ENCODE assay signal across 3 cellular contexts in the genomic region with DNA sequence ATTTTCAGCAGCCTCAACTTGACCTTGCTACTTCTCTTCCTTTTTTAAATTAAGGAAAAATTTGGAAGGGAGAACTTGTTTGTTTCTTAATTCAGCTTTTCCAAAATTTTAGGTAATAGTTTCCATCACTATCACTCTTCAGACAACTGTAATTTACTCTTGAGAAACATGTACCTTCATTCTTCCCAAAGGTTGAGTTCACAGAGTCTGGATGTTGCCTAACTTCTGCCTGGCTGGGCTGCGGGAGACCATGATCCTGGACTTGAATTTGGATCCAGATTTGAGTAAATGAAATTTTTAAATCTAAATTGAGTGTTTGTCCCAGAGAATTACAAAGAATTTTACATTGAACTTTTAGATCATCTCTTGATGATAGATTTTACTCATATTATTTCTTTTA.
"Had no signal": no experiment of that assay in that cellular context is flagged by ENCODE, and none has a peak within 500 bp of the region (broad histone marks: within the 10 kb centered on the region; RNA-seq: fewer than 3 reads in every experiment).

No MANE protein-coding gene starts in this region.

- DNase-seq: GDM1, GF-D8 had no signal

- ATAC-seq: GM12878 had no signal
